ENCODE assay signal across 1 cellular context in the genomic region with DNA sequence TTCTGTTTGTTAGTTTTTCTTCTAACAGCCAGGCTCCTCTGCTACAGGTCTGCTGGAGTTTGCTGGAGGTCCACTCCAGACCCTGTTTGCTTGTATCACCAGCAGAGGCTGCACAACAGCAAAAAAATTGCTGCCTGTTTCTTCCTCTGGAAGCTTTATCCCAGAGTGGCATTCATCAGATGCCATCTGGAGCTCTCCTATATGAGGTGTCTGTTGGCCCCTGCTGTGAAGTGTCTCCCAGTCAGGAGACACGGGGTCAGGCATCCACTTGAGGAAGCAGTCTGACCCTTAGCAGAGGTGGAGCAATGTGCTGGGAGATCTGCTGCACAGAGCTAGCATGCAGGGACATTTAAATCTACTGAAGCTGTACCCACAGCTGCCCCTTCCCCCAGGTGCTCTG.
TF ChIP-seq lines count a peak whose summit lies in the region.

No MANE protein-coding gene starts in this region.

TF ChIP-seq in HCT116, 20 proteins besides CTCF, POLR2A, EP300 and RAD21 (continued from another document):
- no peak for TF ChIP-seq FOSL1 (IDR thresholded peaks at IDR 0.05; ENCODE audit: low read depth)
- no peak for TF ChIP-seq SRF (IDR thresholded peaks at IDR 0.05; ENCODE audit: low read depth)
- no peak for TF ChIP-seq SP1 (IDR thresholded peaks at IDR 0.05; ENCODE audit: low read depth)
- no peak for TF ChIP-seq POLR2AphosphoS5 (IDR thresholded peaks at IDR 0.05; ENCODE audit: low read depth, low read length)
- no peak for TF ChIP-seq EZH2 (IDR thresholded peaks at IDR 0.05)
- TF ChIP-seq EZH2phosphoT487 (IDR thresholded peaks at IDR 0.05; ENCODE audit: borderline replicate concordance) = no peak
- no peak for TF ChIP-seq REST (IDR thresholded peaks at IDR 0.05; ENCODE audit: low read depth)
- TF ChIP-seq ELF1 (IDR thresholded peaks at IDR 0.05; ENCODE audit: borderline replicate concordance, low read depth) = no peak
- TF ChIP-seq MAX (IDR thresholded peaks at IDR 0.05) = no peak
- TF ChIP-seq JUND (IDR thresholded peaks at IDR 0.05) = no peak
- TF ChIP-seq CEBPB (IDR thresholded peaks at IDR 0.05; ENCODE audit: low read depth) = no peak
- TF ChIP-seq, protein P1, sequence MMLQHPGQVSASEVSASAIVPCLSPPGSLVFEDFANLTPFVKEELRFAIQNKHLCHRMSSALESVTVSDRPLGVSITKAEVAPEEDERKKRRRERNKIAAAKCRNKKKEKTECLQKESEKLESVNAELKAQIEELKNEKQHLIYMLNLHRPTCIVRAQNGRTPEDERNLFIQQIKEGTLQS (IDR thresholded peaks at IDR 0.05) = no peak
